In the genomic region with DNA sequence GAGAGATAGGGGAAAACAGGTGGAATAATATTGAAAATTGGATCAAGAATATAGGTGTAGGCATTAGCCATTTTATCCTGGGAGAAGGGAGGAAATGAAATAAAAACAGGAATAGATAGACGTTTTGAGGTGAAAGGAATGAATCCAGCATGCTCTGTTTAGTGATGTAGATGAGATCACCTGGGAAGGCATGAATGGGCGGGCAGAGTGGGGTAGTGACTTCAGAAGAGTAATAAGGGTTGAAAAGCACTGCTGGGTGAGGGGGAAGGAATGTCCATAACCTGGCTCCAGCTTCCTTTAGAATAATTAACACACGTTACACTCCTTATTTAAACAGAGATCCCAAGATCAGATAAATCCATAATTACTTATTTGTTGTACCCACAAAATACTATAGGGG, we compare ENCODE assay signal across 2 cellular contexts.
TF ChIP-seq lines count a peak whose summit lies in the region.

No MANE protein-coding gene starts in this region.

TF ChIP-seq in H1, 55 proteins besides CTCF, POLR2A, EP300 and RAD21:
- TF ChIP-seq, protein P1, sequence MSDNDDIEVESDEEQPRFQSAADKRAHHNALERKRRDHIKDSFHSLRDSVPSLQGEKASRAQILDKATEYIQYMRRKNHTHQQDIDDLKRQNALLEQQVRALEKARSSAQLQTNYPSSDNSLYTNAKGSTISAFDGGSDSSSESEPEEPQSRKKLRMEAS (IDR thresholded peaks at IDR 0.05): 0 out of 2 replicates have a peak, but pooled peaks have one; percentile 22
- no peak for TF ChIP-seq TCF12 (IDR thresholded peaks at IDR 0.05; ENCODE audit: low read depth, low read length)

TF ChIP-seq in GM12891, 5 proteins besides CTCF, POLR2A, EP300 and RAD21:
- TF ChIP-seq PAX5 (IDR thresholded peaks at IDR 0.05; ENCODE audit: insufficient read depth, low read length, severe bottlenecking) (no peak), SPI1 (IDR thresholded peaks at IDR 0.05; ENCODE audit: low read depth, low read length) (no peak), TAF1 (IDR thresholded peaks at IDR 0.05; ENCODE audit: low read depth, low read length) (no peak), POU2F2 (IDR thresholded peaks at IDR 0.05; ENCODE audit: low read depth, low read length) (no peak), POLR2AphosphoS5 (IDR thresholded peaks at IDR 0.05; ENCODE audit: low read depth, low read length) (no peak)
